In genomic region chr2:119758881-119759450, GRCh38 we compare ENCODE assay signal across 8 cellular contexts. TPM values are rescaled to one million over a fixed set of nuclear protein-coding genes. Genes with fewer than 3 reads are reported as not detected.
DNase-seq lines count a peak whose midpoint lies in the region; ATAC-seq and TF ChIP-seq lines count a peak whose summit lies in the region.

No MANE protein-coding gene starts in this region.

- H3K36me3 ChIP-seq in heart right ventricle (no peaks in the 10 kb centered on the region), breast epithelium (no peaks in the 10 kb centered on the region), uterus (no peaks in the 10 kb centered on the region)

- intact Hi-C loops in heart right ventricle (cut with DNase I), result loop anchor here in 6 of 10 donors (2.0 to 10.0 kb wide), 10 partner anchors 43 to 416 kb away; partner anchors contain the start of gene EPB41L5 (in 1 of the 6)
- intact Hi-C loops in Right ventricle myocardium superior (cut with DNase I), result no loop called here
- intact Hi-C loops in breast epithelium (cut with DNase I; ENCODE audit: low total_unique reads), result loop anchor here (2.0 to 10.0 kb wide), 2 partner anchors 64 to 66 kb away; no protein-coding TSS in a partner anchor
- intact Hi-C loops in uterus (cut with DNase I; ENCODE audit: low total_unique reads), result no loop called here

- peak overlapping the region; percentile 69 to 94 (median 86) for H3K4me3 ChIP-seq in heart right ventricle
- peak overlapping the region; percentile 67 to 96 (median 84) for H3K4me3 ChIP-seq in breast epithelium
- H3K4me3 ChIP-seq in uterus, result peak overlapping the region; percentile 84 to 97

- H3K4me1 Mint-ChIP-seq in mesothelial cell of epicardium, result peaks cover 29% of the 10 kb centered on the region

- no peaks in the 10 kb centered on the region for H3K27me3 ChIP-seq in heart right ventricle
- H3K27me3 ChIP-seq in breast epithelium, result no peaks in the 10 kb centered on the region
- no peaks in the 10 kb centered on the region for H3K27me3 ChIP-seq in uterus

- H3K27ac ChIP-seq in heart right ventricle (peak overlapping the region; percentile 55 to 97 (median 94)), breast epithelium (peak overlapping the region; percentile 93 to 94), uterus (peak overlapping the region; percentile 95)

- no peak for TF ChIP-seq POLR2A in breast epithelium (IDR thresholded peaks at IDR 0.05)
- TF ChIP-seq POLR2A in uterus (IDR thresholded peaks at IDR 0.05), result no peak

- H3K27me3 Mint-ChIP-seq in mesothelial cell of epicardium (ENCODE audit: low read depth), result no peaks in the 10 kb centered on the region

- H3K4me1 ChIP-seq in heart right ventricle, result peaks cover 0 to 53% (median 28%) of the 10 kb centered on the region in 9 donors
- no peaks in the 10 kb centered on the region for H3K4me1 ChIP-seq in breast epithelium
- H3K4me1 ChIP-seq in uterus, result peaks cover 0 to 4% of the 10 kb centered on the region in 2 donors

- peak overlapping the region; percentile 90 for H3K4me3 Mint-ChIP-seq in mesothelial cell of epicardium

- no peaks in the 10 kb centered on the region for H3K36me3 Mint-ChIP-seq in mesothelial cell of epicardium

- no peaks in the 10 kb centered on the region for H3K9me3 ChIP-seq in heart right ventricle
- no peaks in the 10 kb centered on the region for H3K9me3 ChIP-seq in breast epithelium
- no peaks in the 10 kb centered on the region for H3K9me3 ChIP-seq in uterus

- peak overlapping the region; percentile 93 for H3K27ac Mint-ChIP-seq in mesothelial cell of epicardium

- TF ChIP-seq CTCF in heart right ventricle (IDR thresholded peaks at IDR 0.05) (no peak), breast epithelium (IDR thresholded peaks at IDR 0.05) (no peak), mesothelial cell of epicardium (IDR thresholded peaks at IDR 0.05; ENCODE audit: unreplicated experiment) (no peak), uterus (IDR thresholded peaks at IDR 0.05) (no peak)

- no peaks in the 10 kb centered on the region for H3K9me3 Mint-ChIP-seq in mesothelial cell of epicardium

- ATAC-seq in heart right ventricle (no peak), Right ventricle myocardium superior (ENCODE audit: poor library complexity) (no peak), HG02852 (IDR thresholded peaks at IDR 0.05; ENCODE audit: unreplicated experiment) (no peak)
- no peak for ATAC-seq in activated CD4-positive, CD25-positive, alpha-beta regulatory T cell treated with anti-CD3 and anti-CD28 coated beads, Interleukin-2, amount 50 U/mL, for 24 hours

- WGBS in heart right ventricle, 2 donors, result 39 to 41% methylated on average over 13 of the region's 13 CpGs

- DNase-seq in heart right ventricle, result no peak
- DNase-seq in Right ventricle myocardium superior, result no peak
- no peak for DNase-seq in breast epithelium (ENCODE audit: low spot score in 2 of 2)
- DNase-seq in mesothelial cell of epicardium (ENCODE audit: low spot score in 2 of 2, unreplicated experiment in 2 of 2), result no peak
- no peak for DNase-seq in uterus
- DNase-seq in stimulated activated CD4-positive, alpha-beta T cell treated with anti-CD3 and anti-CD28 coated beads, Interleukin-15, amount 100 ng/mL, for 24 hours, result no peak

RNA-seq across cellular contexts. Expression of gene PTPN4, which starts 0.8 kb away (rescaled TPM):
- total RNA-seq in heart right ventricle (10 to 100 TPM; 25.9 to 56.1 (median 49.8) TPM), Right ventricle myocardium superior (37.6 TPM), breast epithelium (10 to 100 TPM; 29.1 to 49.6 (median 38.7) TPM), mesothelial cell of epicardium (47.5 to 51.7 TPM (median 49.1 TPM) in 3 replicates), uterus (10 to 100 TPM; 35.6 to 61.5 (median 51.6) TPM)
- 1 to 10 TPM; 2.5 to 3.7 TPM for polyA plus RNA-seq in heart right ventricle

Comparison
In these comparisons a context has a peak if more than half of its experiments do, and no peak if none do; other contexts are left out.
1. intact Hi-C loops: an anchor here in heart right ventricle (2.0 to 10.0 kb wide) and breast epithelium (2.0 to 10.0 kb wide); none called in Right ventricle myocardium superior and uterus.